Comparison of ENCODE assay signal across 11 cellular contexts in genomic region chr12:88325076-88325827, GRCh38.
A peak's percentile ranks its signal among the peaks of the same experiment; 100 is the strongest.
DNase-seq lines count a peak whose midpoint lies in the region; ATAC-seq and TF ChIP-seq lines count a peak whose summit lies in the region.
"Had no signal": no experiment of that assay in that cellular context is flagged by ENCODE, and none has a peak within 500 bp of the region (broad histone marks: within the 10 kb centered on the region; RNA-seq: fewer than 3 reads in every experiment).

No MANE protein-coding gene starts in this region.

- DNase-seq in GM04504 (ENCODE audit: low read depth) (peak; percentile 82), astrocyte of the hippocampus (ENCODE audit: low read depth, low spot score) (peak; percentile 80), right atrium auricular region (ENCODE audit: low spot score) (no peak), skeletal muscle cell (ENCODE audit: low read depth) (peak; percentile 90), midbrain (lab: John Stamatoyannopoulos, UW) (no peak), cortex of kidney (lab: John Stamatoyannopoulos, UW) (no peak)
- DNase-seq: GDM1, immature natural killer cell had no signal

- H3K9me3 ChIP-seq in right atrium auricular region, result no peaks in the 10 kb centered on the region

- peak overlapping the region; percentile 1 to 54 for H3K27ac ChIP-seq in right atrium auricular region
- H3K27ac ChIP-seq: SK-N-MC had no signal

- no peak for TF ChIP-seq CTCF in right atrium auricular region (IDR thresholded peaks at IDR 0.05)

- no peaks in the 10 kb centered on the region for H3K4me1 ChIP-seq in right atrium auricular region

- no peaks in the 10 kb centered on the region for H3K27me3 ChIP-seq in right atrium auricular region

- no peaks in the 10 kb centered on the region for H3K36me3 ChIP-seq in right atrium auricular region

- H3K4me3 ChIP-seq in right atrium auricular region, result no peak overlapping the region
- no peak overlapping the region for H3K4me3 ChIP-seq in skeletal muscle cell (ENCODE audit: low read depth, low read length)
- H3K4me3 ChIP-seq: SK-N-MC had no signal

- no peak for ATAC-seq in HG02884 (IDR thresholded peaks at IDR 0.05; ENCODE audit: unreplicated experiment)
- ATAC-seq in GM21360 (IDR thresholded peaks at IDR 0.05; ENCODE audit: unreplicated experiment), result no peak

Comparison
In these comparisons a context has a peak if more than half of its experiments do, and no peak if none do; other contexts are left out.
1. DNase-seq: peak in GM04504 (single experiment), astrocyte of the hippocampus (single experiment) and skeletal muscle cell (single experiment); none in right atrium auricular region (single experiment), midbrain (single experiment) and cortex of kidney (single experiment).